1 cellular context compared by ENCODE assay signal in the genomic region with DNA sequence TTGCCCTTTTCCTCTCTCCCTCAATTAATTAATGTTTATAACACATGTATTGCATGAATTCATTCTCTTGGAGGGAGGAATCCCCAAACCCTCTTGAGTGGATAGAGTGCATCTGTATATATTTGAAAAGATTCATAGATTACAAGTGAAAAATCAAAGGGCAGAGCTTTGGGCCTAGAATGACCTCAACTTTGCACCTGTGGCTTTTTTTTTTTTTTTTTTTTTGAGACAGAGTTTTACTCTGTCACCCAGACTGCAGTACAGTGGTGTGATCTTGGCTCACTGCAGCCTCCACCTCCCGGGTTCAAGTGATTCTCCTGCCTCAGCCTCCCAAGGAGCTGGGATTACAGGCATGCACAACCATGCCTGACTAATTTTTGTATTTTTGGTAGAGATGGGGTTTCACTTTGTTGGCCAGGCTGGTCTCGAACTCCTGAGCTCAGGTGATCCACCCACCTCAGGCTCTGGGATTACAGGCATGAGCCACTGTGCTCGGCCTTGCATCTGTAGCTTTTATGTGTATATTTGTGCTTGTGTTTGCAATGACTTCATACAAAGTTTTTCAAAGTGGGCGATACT.
TF ChIP-seq lines count a peak whose summit lies in the region.

No MANE protein-coding gene starts in this region.

TF ChIP-seq in HepG2, 621 proteins besides CTCF, POLR2A, EP300 and RAD21 (continued from another document):
- TF ChIP-seq ZNF609 (CRISPR knock-in tag; IDR thresholded peaks at IDR 0.05; ENCODE audit: borderline replicate concordance) (0 out of 2 replicates have a peak, but pooled peaks have one; percentile 4), ZNF362 (CRISPR knock-in tag; IDR thresholded peaks at IDR 0.05; ENCODE audit: borderline replicate concordance) (peak; percentile 80; the same call in 1 of the 2 replicates), MED1 (CRISPR knock-in tag; IDR thresholded peaks at IDR 0.05) (0 out of 2 replicates have a peak, but pooled peaks have one; percentile 25), ZSCAN29 (CRISPR knock-in tag; conservative IDR thresholded peaks at IDR 0.05) (0 out of 2 replicates have a peak, but pooled peaks have one; percentile 11), HNRNPK (IDR thresholded peaks at IDR 0.05; ENCODE audit: low read depth, low read length, poor library complexity, severe bottlenecking) (peak; percentile 69)
